In genomic region chr2:238259085-238260020, GRCh38 we compare ENCODE assay signal across 12 cellular contexts. TPM values are rescaled to one million over a fixed set of nuclear protein-coding genes. Genes with fewer than 3 reads are reported as not detected.
A peak's percentile ranks its signal among the peaks of the same experiment; 100 is the strongest.
DNase-seq lines count a peak whose midpoint lies in the region; ATAC-seq and TF ChIP-seq lines count a peak whose summit lies in the region.
"Had no signal": no experiment of that assay in that cellular context is flagged by ENCODE, and none has a peak within 500 bp of the region (broad histone marks: within the 10 kb centered on the region; RNA-seq: fewer than 3 reads in every experiment).

No MANE protein-coding gene starts in this region.

- 92 to 98% methylated on average over 11 to 20 of the region's 20 CpGs for WGBS in endodermal cell (ENCODE audit: insufficient coverage in 1 of 2, insufficient read length in 1 of 2), 2 experiments
- 81 to 87% (median 86%) methylated on average over 20 of the region's 20 CpGs for WGBS in psoas muscle, 3 donors
- 87 to 88% methylated on average over 16 to 20 of the region's 20 CpGs for WGBS in testis, 2 donors

- H3K9me3 Mint-ChIP-seq in activated naive CD4-positive, alpha-beta T cell treated with anti-CD3 and anti-CD28 coated beads for 36 hours: no peaks in the 10 kb centered on the region
- H3K9me3 Mint-ChIP-seq in endodermal cell: no peaks in the 10 kb centered on the region

- H3K4me1 ChIP-seq in endodermal cell (ENCODE audit: control insufficient read depth, insufficient read depth, low read length): no peaks in the 10 kb centered on the region
- H3K4me1 ChIP-seq in psoas muscle: peaks cover 30% of the 10 kb centered on the region
- H3K4me1 ChIP-seq in testis: peaks cover 15% of the 10 kb centered on the region

- TF ChIP-seq POLR2A in testis (IDR thresholded peaks at IDR 0.05): no peak

- H3K36me3 Mint-ChIP-seq in activated naive CD4-positive, alpha-beta T cell treated with anti-CD3 and anti-CD28 coated beads for 36 hours (ENCODE audit: low read depth): peaks cover 18% of the 10 kb centered on the region
- peaks cover 37% of the 10 kb centered on the region for H3K36me3 Mint-ChIP-seq in endodermal cell (ENCODE audit: low read depth)

- H3K36me3 ChIP-seq in endodermal cell (ENCODE audit: control insufficient read depth, insufficient read depth, low read length) (peaks cover 53% of the 10 kb centered on the region), psoas muscle (ENCODE audit: insufficient read depth in 1 of 2, low read depth in 1 of 2) (peaks cover 6 to 88% of the 10 kb centered on the region in 2 donors), testis (ENCODE audit: low read depth, missing control alignments) (peaks cover 3% of the 10 kb centered on the region)

- peak; percentile 26 for DNase-seq in activated naive CD4-positive, alpha-beta T cell treated with anti-CD3 and anti-CD28 coated beads for 36 hours
- DNase-seq in activated naive CD4-positive, alpha-beta T cell treated with Interleukin-2 at 50 U/mL for 16 hours: no peak
- DNase-seq in NCI-H2196 treated with DMSO at 0.1 percent for 48 hours (lab: John Stamatoyannopoulos, UW; ENCODE audit: unreplicated experiment) (peak; percentile 16), endodermal cell (no peak), psoas muscle (peak; percentile 7 to 50), testis (no peak), GF-D8 (lab: John Stamatoyannopoulos, UW) (no peak)
- no peak for DNase-seq in NK-92 treated with Interleukin-12 subunit alpha and Interleukin-12 subunit beta, amount 100 ng/mL, for 24 hours (lab: John Stamatoyannopoulos, UW)
- DNase-seq: AML-193; NCI-H1417 treated with DMSO at 0.1 percent for 48 hours; stimulated activated naive CD4-positive, alpha-beta T cell treated with Interleukin-2 at 50 U/mL for 16 hours had no signal

- H3K4me3 Mint-ChIP-seq in activated naive CD4-positive, alpha-beta T cell treated with anti-CD3 and anti-CD28 coated beads for 36 hours: no peak overlapping the region
- no peak overlapping the region for H3K4me3 Mint-ChIP-seq in endodermal cell

- no peak overlapping the region for H3K9ac ChIP-seq in endodermal cell (ENCODE audit: extremely low read depth, low read length, poor library complexity, severe bottlenecking)

- H3K27ac ChIP-seq in endodermal cell (ENCODE audit: low read depth, low read length): no peak overlapping the region
- no peak overlapping the region for H3K27ac ChIP-seq in psoas muscle
- H3K27ac ChIP-seq in testis: no peak overlapping the region
- H3K27ac ChIP-seq: neutrophil had no signal

- no peak for ATAC-seq in psoas muscle

- no peaks in the 10 kb centered on the region for H3K27me3 Mint-ChIP-seq in activated naive CD4-positive, alpha-beta T cell treated with anti-CD3 and anti-CD28 coated beads for 36 hours (ENCODE audit: low read depth)
- no peaks in the 10 kb centered on the region for H3K27me3 Mint-ChIP-seq in endodermal cell (ENCODE audit: insufficient read depth)

- H3K4me3 ChIP-seq in endodermal cell (ENCODE audit: low read length): no peak overlapping the region
- no peak overlapping the region for H3K4me3 ChIP-seq in psoas muscle
- no peak overlapping the region for H3K4me3 ChIP-seq in testis

- peak; percentile 19 for TF ChIP-seq CTCF in endodermal cell (conservative IDR thresholded peaks at IDR 0.05)
- TF ChIP-seq CTCF in psoas muscle (IDR thresholded peaks at IDR 0.05): no peak
- peak in 1 of 3 experiments; percentile 2 for TF ChIP-seq CTCF in testis (IDR thresholded peaks at IDR 0.05)

- H3K27me3 ChIP-seq in endodermal cell (ENCODE audit: control insufficient read depth, insufficient read depth, low read length, poor library complexity, severe bottlenecking): no peaks in the 10 kb centered on the region
- no peaks in the 10 kb centered on the region for H3K27me3 ChIP-seq in psoas muscle (ENCODE audit: insufficient read depth in 3 of 3, low read length in 2 of 3)
- no peaks in the 10 kb centered on the region for H3K27me3 ChIP-seq in testis
- H3K27me3 ChIP-seq: neutrophil had no signal

- peaks cover 3% of the 10 kb centered on the region for H3K4me1 Mint-ChIP-seq in activated naive CD4-positive, alpha-beta T cell treated with anti-CD3 and anti-CD28 coated beads for 36 hours (ENCODE audit: low read depth)
- peaks cover 4% of the 10 kb centered on the region for H3K4me1 Mint-ChIP-seq in endodermal cell

- CTCF ChIA-PET in activated naive CD4-positive, alpha-beta T cell treated with anti-CD3 and anti-CD28 coated beads for 36 hours (lab: Charles Lee): interaction anchor here (0.7 to 1.5 kb wide), 3 partner anchors 144 to 292 kb away, joined by 3 to 5 read pairs (median 5); no protein-coding TSS in a partner anchor

- H3K27ac Mint-ChIP-seq in activated naive CD4-positive, alpha-beta T cell treated with anti-CD3 and anti-CD28 coated beads for 36 hours: no peak overlapping the region
- no peak overlapping the region for H3K27ac Mint-ChIP-seq in endodermal cell

- H3K9me3 ChIP-seq in endodermal cell (ENCODE audit: control insufficient read depth, low read length): no peaks in the 10 kb centered on the region
- no peaks in the 10 kb centered on the region for H3K9me3 ChIP-seq in psoas muscle
- no peaks in the 10 kb centered on the region for H3K9me3 ChIP-seq in testis
- H3K9me3 ChIP-seq: neutrophil had no signal

- intact Hi-C loops in activated naive CD4-positive, alpha-beta T cell treated with anti-CD3 and anti-CD28 coated beads for 36 hours (cut with micrococcal nuclease): loop anchor here (1.0 to 10.0 kb wide), 3 partner anchors 291 to 485 kb away; no protein-coding TSS in a partner anchor
- intact Hi-C loops in psoas muscle (cut with DNase I): loop anchor here (5.0 kb wide), 3 partner anchors 57 to 97 kb away; partner anchors contain the start of gene ILKAP (in 2 of the 2)
- intact Hi-C loops in testis (cut with DNase I; ENCODE audit: low total_unique reads): no loop called here

RNA-seq across cellular contexts. Expression of gene HES6, which starts 19.5 kb away (rescaled TPM):
- 1 to 10 TPM; 3.1 to 4.0 TPM for total RNA-seq in activated naive CD4-positive, alpha-beta T cell treated with anti-CD3 and anti-CD28 coated beads for 36 hours
- total RNA-seq in endodermal cell (10 to 100 TPM; 17.8 to 26.3 TPM), psoas muscle (10 to 100 TPM in 2 of 4 donors, 1 to 10 TPM in 2; 4.1 to 13.1 (median 10.9) TPM), testis (10 to 100 TPM; 22.0 to 40.3 TPM)
- polyA plus RNA-seq in endodermal cell (2013, experiment 1 of 2): 302 TPM
- 279 TPM for polyA plus RNA-seq in endodermal cell (2013, experiment 2 of 2)
- polyA plus RNA-seq in psoas muscle (10 to 100 TPM; 35.7 to 54.5 (median 40.6) TPM), testis (ENCODE audit: insufficient read depth, low read depth, low replicate concordance) (21.3 TPM)

RNA-seq across cellular contexts. Expression of gene PER2, which starts 29.1 kb away (rescaled TPM):
- 1 to 10 TPM; 7.1 to 7.8 TPM for total RNA-seq in activated naive CD4-positive, alpha-beta T cell treated with anti-CD3 and anti-CD28 coated beads for 36 hours
- total RNA-seq in endodermal cell: 10 to 100 TPM in 1 of 2 donors, 1 to 10 TPM in 1; 9.7 to 13.5 TPM
- polyA plus RNA-seq in endodermal cell (2013, experiment 1 of 2): 5.6 TPM
- 4.9 TPM for polyA plus RNA-seq in endodermal cell (2013, experiment 2 of 2)
- total RNA-seq in psoas muscle: 10 to 100 TPM in 3 of 4 donors, 1 to 10 TPM in 1; 7.8 to 20.7 (median 13.1) TPM
- polyA plus RNA-seq in psoas muscle: 1 to 10 TPM; 1.9 to 2.5 (median 2.4) TPM
- total RNA-seq in testis: 10 to 100 TPM; 55.5 to 59.1 TPM
- 29.8 TPM for polyA plus RNA-seq in testis (ENCODE audit: insufficient read depth, low read depth, low replicate concordance)

RNA-seq across cellular contexts. Expression of gene ILKAP, which starts 55.9 kb away (rescaled TPM):
- 10 to 100 TPM; 46.6 to 46.7 TPM for total RNA-seq in activated naive CD4-positive, alpha-beta T cell treated with anti-CD3 and anti-CD28 coated beads for 36 hours
- total RNA-seq in endodermal cell (10 to 100 TPM; 40.9 to 46.4 TPM), psoas muscle (10 to 100 TPM; 31.8 to 43.8 (median 39.3) TPM), testis (10 to 100 TPM; 59.8 to 65.3 TPM)
- 42.6 TPM for polyA plus RNA-seq in endodermal cell (2013, experiment 1 of 2)
- 38.0 TPM for polyA plus RNA-seq in endodermal cell (2013, experiment 2 of 2)
- polyA plus RNA-seq in psoas muscle (10 to 100 TPM; 55.2 to 66.6 (median 58.4) TPM), testis (ENCODE audit: insufficient read depth, low read depth, low replicate concordance) (44.8 TPM)

Comparison
In these comparisons a context has a peak if more than half of its experiments do, and no peak if none do; other contexts are left out.
1. DNase-seq: peak in activated naive CD4-positive, alpha-beta T cell treated with anti-CD3 and anti-CD28 coated beads for 36 hours (single experiment), NCI-H2196 treated with DMSO at 0.1 percent for 48 hours (single experiment) and psoas muscle (2 of 2); none in activated naive CD4-positive, alpha-beta T cell treated with Interleukin-2 at 50 U/mL for 16 hours (single experiment), endodermal cell (single experiment), testis (single experiment), GF-D8 (single experiment) and NK-92 treated with Interleukin-12 subunit alpha and Interleukin-12 subunit beta, amount 100 ng/mL, for 24 hours (single experiment).